ENCODE assay signal across 24 cellular contexts in the genomic region with DNA sequence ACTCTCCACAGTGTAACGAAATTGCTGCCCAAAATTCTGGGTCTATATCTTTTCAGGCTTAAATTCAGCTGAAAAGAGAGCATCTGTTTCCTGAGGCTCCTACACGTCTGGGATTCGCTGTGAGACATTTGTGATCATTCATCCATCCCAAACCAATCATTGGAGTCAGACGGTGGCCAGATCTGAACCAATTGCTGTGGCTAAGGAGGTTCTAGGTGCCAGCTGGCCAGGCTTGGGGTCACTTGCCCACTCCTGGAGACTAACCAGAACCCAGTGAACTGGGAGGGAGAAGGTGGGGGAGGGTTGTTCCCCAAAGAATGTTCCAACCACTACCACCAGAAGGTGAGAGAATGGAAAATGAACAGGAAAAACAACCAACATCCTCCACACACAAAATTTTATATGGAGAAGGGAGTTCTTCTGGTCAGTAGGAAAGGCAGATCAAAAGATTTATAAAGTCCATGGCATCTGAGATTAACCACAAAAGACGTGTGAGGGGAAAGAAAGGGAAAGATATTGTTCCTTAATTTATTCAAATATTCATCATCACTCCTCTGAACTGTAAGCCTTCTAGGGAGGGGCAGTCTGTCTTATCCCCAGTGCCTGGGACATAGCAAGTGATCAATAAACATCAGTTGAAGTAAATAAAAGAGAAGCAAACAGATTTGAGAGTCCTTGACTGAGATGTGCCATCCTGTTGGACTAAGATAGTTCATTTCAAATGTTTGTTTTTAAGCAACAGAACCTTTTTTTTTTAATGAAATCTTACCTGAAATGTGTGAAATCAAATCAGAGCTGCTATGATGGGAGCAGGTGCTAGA. TPM values are rescaled to one million over a fixed set of nuclear protein-coding genes. Genes with fewer than 3 reads are reported as not detected.
DNase-seq lines count a peak whose midpoint lies in the region; ATAC-seq and TF ChIP-seq lines count a peak whose summit lies in the region.
"Had no signal": no experiment of that assay in that cellular context is flagged by ENCODE, and none has a peak within 500 bp of the region (broad histone marks: within the 10 kb centered on the region; RNA-seq: fewer than 3 reads in every experiment).

No MANE protein-coding gene starts in this region.

- H3K79me2 ChIP-seq in hepatocyte (peaks cover 6% of the 10 kb centered on the region), smooth muscle cell (ENCODE audit: low read depth) (peaks cover 8% of the 10 kb centered on the region)

- CTCF ChIA-PET in Calu3 (lab: Charles Lee) = interaction anchor here (0.8 kb wide), 1 partner anchor 13 kb away, joined by 3 read pairs; a partner anchor contains a TSS

- H3K4me3 ChIP-seq in hepatocyte = no peak overlapping the region
- H3K4me3 ChIP-seq in smooth muscle cell = no peak overlapping the region
- H3K4me3 ChIP-seq in body of pancreas = no peak overlapping the region
- H3K4me3 ChIP-seq: esophagus muscularis mucosa, PC-9 had no signal

- no peak overlapping the region for H2AFZ ChIP-seq in hepatocyte
- H2AFZ ChIP-seq in smooth muscle cell (ENCODE audit: low read depth) = no peak overlapping the region
- H2AFZ ChIP-seq: PC-9 had no signal

- TF ChIP-seq POLR2A in body of pancreas (IDR thresholded peaks at IDR 0.05) = no peak

- peaks cover 15% of the 10 kb centered on the region for H3F3A ChIP-seq in smooth muscle cell (ENCODE audit: low read depth)

- no peak overlapping the region for H3K9ac ChIP-seq in smooth muscle cell (ENCODE audit: low read depth)

- no peaks in the 10 kb centered on the region for H3K27me3 ChIP-seq in hepatocyte
- H3K27me3 ChIP-seq in smooth muscle cell (ENCODE audit: low read depth) = no peaks in the 10 kb centered on the region
- H3K27me3 ChIP-seq in body of pancreas = no peaks in the 10 kb centered on the region

- no peak for TF ChIP-seq CTCF in Calu3 (IDR thresholded peaks at IDR 0.05; ENCODE audit: unreplicated experiment)
- no peak for TF ChIP-seq CTCF in hepatocyte (IDR thresholded peaks at IDR 0.05; ENCODE audit: poor library complexity)
- no peak for TF ChIP-seq CTCF in smooth muscle cell (IDR thresholded peaks at IDR 0.05; ENCODE audit: borderline replicate concordance, insufficient read depth, poor library complexity, severe bottlenecking)
- TF ChIP-seq CTCF in chondrocyte (IDR thresholded peaks at IDR 0.05) = no peak
- no peak for TF ChIP-seq CTCF in body of pancreas (IDR thresholded peaks at IDR 0.05)

- peaks cover 31% of the 10 kb centered on the region for H3K36me3 Mint-ChIP-seq in Calu3 (ENCODE audit: insufficient read depth, unreplicated experiment)
- H3K36me3 Mint-ChIP-seq in chondrocyte (ENCODE audit: low read depth) = no peaks in the 10 kb centered on the region
- H3K36me3 Mint-ChIP-seq: IgD-negative memory B cell had no signal

- H3K4me3 Mint-ChIP-seq in Calu3 (ENCODE audit: low read depth, unreplicated experiment) (peak overlapping the region; percentile 43), chondrocyte (ENCODE audit: unreplicated experiment) (no peak overlapping the region)
- H3K4me3 Mint-ChIP-seq: activated CD8-positive, alpha-beta T cell treated with anti-CD3 and anti-CD28 coated beads, Interleukin-2, amount 10 ng/mL, durations not matched to agents 7 days and 5 days had no signal

- peak overlapping the region; percentile 43 for H3K27ac ChIP-seq in hepatocyte
- H3K27ac ChIP-seq in smooth muscle cell (ENCODE audit: low read depth) = peak overlapping the region; percentile 63
- no peak overlapping the region for H3K27ac ChIP-seq in substantia nigra (ENCODE audit: low read depth, low read length, poor library complexity, severe bottlenecking)
- H3K27ac ChIP-seq in body of pancreas = no peak overlapping the region
- H3K27ac ChIP-seq: esophagus muscularis mucosa, PC-9 had no signal

- H3K4me1 ChIP-seq in hepatocyte (ENCODE audit: insufficient read depth) (peaks cover 8% of the 10 kb centered on the region), smooth muscle cell (ENCODE audit: low read depth) (peaks cover 1% of the 10 kb centered on the region), body of pancreas (peaks cover 18% of the 10 kb centered on the region)

- DNase-seq in Calu3 (no peak), NCI-H1694 treated with DMSO at 0.1 percent for 48 hours (lab: John Stamatoyannopoulos, UW) (peak; percentile 30), hepatocyte (ENCODE audit: low spot score) (no peak), smooth muscle cell (lab: John Stamatoyannopoulos, UW; ENCODE audit: unreplicated experiment) (no peak), chondrocyte (ENCODE audit: low spot score) (no peak), substantia nigra (lab: John Stamatoyannopoulos, UW) (no peak), body of pancreas (no peak)
- DNase-seq: activated CD4-positive, alpha-beta T cell treated with anti-CD3 and anti-CD28 coated beads for 1 hour; activated CD8-positive, alpha-beta T cell treated with anti-CD3 and anti-CD28 coated beads, Interleukin-2, amount 10 ng/mL, durations not matched to agents 7 days and 5 days; activated gamma-delta T cell treated with Interleukin-2 at 50 U/mL for 16 hours; effector memory CD4-positive, alpha-beta T cell; H7; kidney; MM.1S; NCI-H1436; NCI-H774; occipital lobe; retina; SHP77; stimulated activated CD4-positive, alpha-beta T cell treated with anti-CD3 and anti-CD28 coated beads, Interleukin-15, amount 100 ng/mL, for 24 hours; T-helper 1 cell had no signal

- intact Hi-C loops in Calu3 (cut with micrococcal nuclease; ENCODE audit: unreplicated experiment) (no loop called here), body of pancreas (cut with DNase I) (no loop called here)

- peak overlapping the region; percentile 54 for H3K27ac Mint-ChIP-seq in Calu3 (ENCODE audit: unreplicated experiment)
- H3K27ac Mint-ChIP-seq in chondrocyte (ENCODE audit: unreplicated experiment) = no peak overlapping the region
- H3K27ac Mint-ChIP-seq: activated CD8-positive, alpha-beta T cell treated with anti-CD3 and anti-CD28 coated beads, Interleukin-2, amount 10 ng/mL, durations not matched to agents 7 days and 5 days; IgD-negative memory B cell had no signal

- ATAC-seq in body of pancreas = no peak
- ATAC-seq: activated CD8-positive, alpha-beta T cell treated with anti-CD3 and anti-CD28 coated beads, Interleukin-2, amount 10 ng/mL, durations not matched to agents 7 days and 5 days had no signal

- H3K9me2 ChIP-seq in hepatocyte (replicated peaks; ENCODE audit: insufficient read depth) = no peaks in the 10 kb centered on the region

- no TSS peak for BruUV-seq in Calu3 (replicated peaks; lab: Mats Ljungman, UMichigan)

- 63% methylated on average over 5 of the region's 5 CpGs for WGBS in hepatocyte (ENCODE audit: low lambda C conversion rate, missing lambda C conversion rate)
- WGBS in smooth muscle cell (ENCODE audit: low lambda C conversion rate) = 28% methylated on average over 5 of the region's 5 CpGs
- 32 to 46% methylated on average over 4 to 5 of the region's 5 CpGs for WGBS in body of pancreas, 2 donors

- H3K4me1 Mint-ChIP-seq in Calu3 (ENCODE audit: low read depth, unreplicated experiment) (peaks cover 29% of the 10 kb centered on the region), chondrocyte (ENCODE audit: low read depth) (peaks cover 25% of the 10 kb centered on the region)

- H4K20me1 ChIP-seq in hepatocyte (ENCODE audit: insufficient read depth, poor library complexity, severe bottlenecking) (no peaks in the 10 kb centered on the region), smooth muscle cell (ENCODE audit: low read depth) (peaks cover under 1% of the 10 kb centered on the region)

- H3K4me2 ChIP-seq in hepatocyte (peak overlapping the region; percentile 42), smooth muscle cell (peak overlapping the region; percentile 37)
- H3K4me2 ChIP-seq: PC-9 had no signal

- H3K9me3 Mint-ChIP-seq in Calu3 (ENCODE audit: low read depth, unreplicated experiment) = no peaks in the 10 kb centered on the region
- no peaks in the 10 kb centered on the region for H3K9me3 Mint-ChIP-seq in chondrocyte (ENCODE audit: low read depth)

- H3K36me3 ChIP-seq in hepatocyte (replicated peaks; ENCODE audit: insufficient read depth, low read depth) = no peaks in the 10 kb centered on the region
- no peaks in the 10 kb centered on the region for H3K36me3 ChIP-seq in smooth muscle cell (ENCODE audit: low read depth)
- no peaks in the 10 kb centered on the region for H3K36me3 ChIP-seq in body of pancreas (replicated peaks in 1 of 2; ENCODE audit: insufficient read depth in 1 of 2, low read depth in 2 of 2)
- H3K36me3 ChIP-seq: esophagus muscularis mucosa had no signal

- H3K27me3 Mint-ChIP-seq in Calu3 (ENCODE audit: unreplicated experiment) (peaks cover 12% of the 10 kb centered on the region), chondrocyte (ENCODE audit: low read depth) (peaks cover 8% of the 10 kb centered on the region)

- H3K9me3 ChIP-seq in hepatocyte (ENCODE audit: low read depth) (no peaks in the 10 kb centered on the region), smooth muscle cell (replicated peaks; ENCODE audit: low read depth) (no peaks in the 10 kb centered on the region), body of pancreas (no peaks in the 10 kb centered on the region)
- H3K9me3 ChIP-seq: esophagus muscularis mucosa had no signal

RNA-seq across cellular contexts. Expression of a gene that starts 3.0 kb away (rescaled TPM):
- 97.6 and 103 TPM in 2 replicates for total RNA-seq in Calu3 (2022)
- 66.1 and 74.2 TPM in 2 replicates for total RNA-seq in hepatocyte
- polyA plus RNA-seq in hepatocyte = 77.5 and 85.0 TPM in 2 replicates
- total RNA-seq in smooth muscle cell = 31.4 and 32.5 TPM in 2 replicates
- 60.5 and 69.7 TPM in 2 replicates for polyA plus RNA-seq in smooth muscle cell
- 18.3 to 32.4 TPM (median 20.4 TPM) in 3 replicates for total RNA-seq in chondrocyte
- 10 to 100 TPM; 36.1 to 80.8 TPM for total RNA-seq in body of pancreas

RNA-seq across cellular contexts. Expression of a gene that starts 10.2 kb away (rescaled TPM):
- total RNA-seq in Calu3 (2022) (41.7 and 42.1 TPM in 2 replicates), hepatocyte (16.0 and 20.0 TPM in 2 replicates), smooth muscle cell (4.7 and 8.0 TPM in 2 replicates), chondrocyte (23.2 to 35.0 TPM (median 24.3 TPM) in 3 replicates), body of pancreas (10 to 100 TPM in 1 of 2 donors, 1 to 10 TPM in 1; 6.3 to 32.4 TPM)
- polyA plus RNA-seq in hepatocyte (18.9 and 19.9 TPM in 2 replicates), smooth muscle cell (10.4 and 23.0 TPM in 2 replicates)

RNA-seq across cellular contexts. Expression of a gene that starts 13.5 kb away (rescaled TPM):
- total RNA-seq in Calu3 (2022) (61.6 and 63.7 TPM in 2 replicates), hepatocyte (66.5 and 85.7 TPM in 2 replicates), smooth muscle cell (63.9 and 90.8 TPM in 2 replicates), chondrocyte (56.1 to 93.0 TPM (median 62.4 TPM) in 3 replicates), body of pancreas (10 to 100 TPM; 35.3 to 56.3 TPM)
- polyA plus RNA-seq in hepatocyte (87.5 and 95.0 TPM in 2 replicates), smooth muscle cell (117 and 123 TPM in 2 replicates)

RNA-seq across cellular contexts. Expression of a gene that starts 20.5 kb away (rescaled TPM):
- total RNA-seq in Calu3 (2022) = 64.8 and 66.3 TPM in 2 replicates
- 47.6 and 67.1 TPM in 2 replicates for total RNA-seq in hepatocyte
- 48.3 and 60.2 TPM in 2 replicates for polyA plus RNA-seq in hepatocyte
- 46.2 and 49.0 TPM in 2 replicates for total RNA-seq in smooth muscle cell
- polyA plus RNA-seq in smooth muscle cell = 38.3 and 45.5 TPM in 2 replicates
- 62.6 to 79.0 TPM (median 67.1 TPM) in 3 replicates for total RNA-seq in chondrocyte
- 10 to 100 TPM; 43.6 to 65.9 TPM for total RNA-seq in body of pancreas

RNA-seq across cellular contexts. Expression of a gene that starts 23.2 kb away (rescaled TPM):
- 30.5 and 32.3 TPM in 2 replicates for total RNA-seq in Calu3 (2022)
- total RNA-seq in hepatocyte = 6.2 and 7.1 TPM in 2 replicates
- polyA plus RNA-seq in hepatocyte = 22.2 and 22.6 TPM in 2 replicates
- 35.0 and 52.3 TPM in 2 replicates for total RNA-seq in smooth muscle cell
- 59.2 and 84.5 TPM in 2 replicates for polyA plus RNA-seq in smooth muscle cell
- total RNA-seq in chondrocyte = 10.4 to 11.2 TPM (median 11.0 TPM) in 3 replicates
- 10 to 100 TPM in 1 of 2 donors, under 1 TPM in 1; 0.99 to 14.3 TPM for total RNA-seq in body of pancreas

Comparison
In these comparisons a context has a peak if more than half of its experiments do, and no peak if none do; other contexts are left out.
1. H3K27ac ChIP-seq: peak in hepatocyte (single experiment) and smooth muscle cell (single experiment); none in substantia nigra (single experiment) and body of pancreas (0 of 4).